In the genomic region with DNA sequence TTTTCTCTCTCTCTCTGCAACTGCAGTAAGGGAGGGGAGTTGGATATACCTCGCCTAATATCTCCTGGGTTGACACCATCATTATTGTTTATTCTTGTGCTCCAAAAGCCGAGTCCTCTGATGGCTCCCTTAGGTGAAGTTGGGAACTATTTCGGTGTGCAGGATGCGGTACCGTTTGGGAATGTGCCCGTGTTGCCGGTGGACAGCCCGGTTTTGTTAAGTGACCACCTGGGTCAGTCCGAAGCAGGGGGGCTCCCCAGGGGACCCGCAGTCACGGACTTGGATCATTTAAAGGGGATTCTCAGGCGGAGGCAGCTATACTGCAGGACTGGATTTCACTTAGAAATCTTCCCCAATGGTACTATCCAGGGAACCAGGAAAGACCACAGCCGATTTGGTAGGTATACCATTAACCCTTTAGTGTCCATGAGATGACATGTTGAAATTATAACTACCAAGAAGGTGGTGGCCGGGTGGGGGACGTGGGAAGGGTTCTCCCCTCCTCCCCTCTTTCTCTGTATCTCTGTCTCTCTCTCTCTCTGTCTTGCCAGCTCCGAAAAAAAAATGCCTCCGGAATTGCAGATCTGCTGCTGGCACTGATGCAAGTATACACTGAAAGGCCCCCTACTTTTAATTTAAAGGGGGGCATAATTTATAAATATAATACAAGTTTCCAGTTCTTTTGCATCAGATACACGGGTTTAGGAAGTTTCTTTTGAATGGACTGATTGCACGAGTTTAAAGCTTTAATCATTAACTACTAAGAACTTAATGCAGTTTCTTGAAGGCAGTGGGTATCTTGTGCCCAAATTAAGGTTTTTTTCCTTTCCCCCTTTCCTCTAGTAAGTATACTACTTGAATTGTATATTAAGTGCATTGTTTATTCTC, we compare ENCODE assay signal across 10 cellular contexts. TPM values are rescaled to one million over a fixed set of nuclear protein-coding genes. Genes with fewer than 3 reads are reported as not detected.
DNase-seq lines count a peak whose midpoint lies in the region; ATAC-seq and TF ChIP-seq lines count a peak whose summit lies in the region.
"Had no signal": no experiment of that assay in that cellular context is flagged by ENCODE, and none has a peak within 500 bp of the region (broad histone marks: within the 10 kb centered on the region; RNA-seq: fewer than 3 reads in every experiment).

No MANE protein-coding gene starts in this region.

- H3K4me3 Mint-ChIP-seq in activated B cell treated with CpG ODN at 0.5 μM for 24 hours = peak overlapping the region; percentile 85

- H3K9me3 ChIP-seq in cardiac muscle cell (ENCODE audit: low read depth) (no peaks in the 10 kb centered on the region), tibial artery (no peaks in the 10 kb centered on the region)

- CTCF ChIA-PET in activated B cell treated with CpG ODN at 0.5 μM for 24 hours (lab: Charles Lee) = no interaction called here

- POLR2A ChIA-PET in activated B cell treated with CpG ODN at 0.5 μM for 24 hours (lab: Charles Lee) = interaction anchor here (1.3 to 5.0 kb wide), 4 partner anchors 67 to 495 kb away, joined by 3 to 40 read pairs (median 6); partner anchors contain the start of gene MICU2

- H3K27me3 Mint-ChIP-seq in activated B cell treated with CpG ODN at 0.5 μM for 24 hours = peaks cover 50% of the 10 kb centered on the region

- no peaks in the 10 kb centered on the region for H3K36me3 Mint-ChIP-seq in activated B cell treated with CpG ODN at 0.5 μM for 24 hours (ENCODE audit: low read depth)

- peaks cover 48% of the 10 kb centered on the region for H3K4me1 Mint-ChIP-seq in activated B cell treated with CpG ODN at 0.5 μM for 24 hours

- no peak overlapping the region for H3K27ac ChIP-seq in cardiac muscle cell
- no peak overlapping the region for H3K27ac ChIP-seq in tibial artery

- H3K27ac Mint-ChIP-seq in activated B cell treated with CpG ODN at 0.5 μM for 24 hours = no peak overlapping the region

- ATAC-seq in left ventricle myocardium superior (no peak), activated B cell treated with CpG ODN at 0.5 μM for 24 hours (ENCODE audit: low read depth) (no peak), HG02759 (IDR thresholded peaks at IDR 0.05; ENCODE audit: unreplicated experiment) (no peak), sciatic nerve (no peak)

- TF ChIP-seq CTCF in cardiac muscle cell (IDR thresholded peaks at IDR 0.05; ENCODE audit: low read depth, low read length) (no peak), activated B cell treated with CpG ODN at 0.5 μM for 24 hours (IDR thresholded peaks at IDR 0.05) (no peak), kidney epithelial cell (IDR thresholded peaks at IDR 0.05; ENCODE audit: insufficient read depth, low read length, poor library complexity, severe bottlenecking) (no peak), tibial artery (IDR thresholded peaks at IDR 0.05) (no peak)

- peaks cover 43% of the 10 kb centered on the region for H3K27me3 ChIP-seq in cardiac muscle cell
- peaks cover 10% of the 10 kb centered on the region for H3K27me3 ChIP-seq in kidney epithelial cell (ENCODE audit: control insufficient read depth, insufficient read depth, low read length)
- H3K27me3 ChIP-seq in tibial artery = peaks cover 0 to 41% of the 10 kb centered on the region in 2 donors

- intact Hi-C loops in left ventricle myocardium superior (cut with micrococcal nuclease) (no loop called here), activated B cell treated with CpG ODN at 0.5 μM for 24 hours (cut with micrococcal nuclease) (loop anchor here (2.0 to 10.0 kb wide), 7 partner anchors 217 to 1717 kb away; partner anchors contain the start of genes CRYL1, LATS2, ZDHHC20 and ZMYM2), tibial artery (cut with DNase I; ENCODE audit: low total_unique reads) (loop anchor here (2.0 kb wide), 1 partner anchor 73 kb away; no protein-coding TSS in a partner anchor), sciatic nerve (cut with DNase I) (no loop called here)

- H3K36me3 ChIP-seq in cardiac muscle cell = no peaks in the 10 kb centered on the region
- H3K36me3 ChIP-seq in kidney epithelial cell (ENCODE audit: control insufficient read depth, insufficient read depth, low read length) = no peaks in the 10 kb centered on the region
- no peaks in the 10 kb centered on the region for H3K36me3 ChIP-seq in tibial artery

- no peaks in the 10 kb centered on the region for H3K9me3 Mint-ChIP-seq in activated B cell treated with CpG ODN at 0.5 μM for 24 hours

- DNase-seq in cardiac muscle cell (ENCODE audit: low read depth in 1 of 2, low spot score in 1 of 2) = peak in 1 of 2 donors; percentile 16
- no peak for DNase-seq in left ventricle myocardium superior
- DNase-seq in activated B cell treated with CpG ODN at 0.5 μM for 24 hours = no peak
- no peak for DNase-seq in kidney epithelial cell (ENCODE audit: low read depth)
- DNase-seq in tibial artery = no peak
- DNase-seq in dermis blood vessel endothelial cell = no peak
- no peak for DNase-seq in sciatic nerve (ENCODE audit: low spot score)
- DNase-seq: DMS79, NCI-H226 had no signal

- H3K4me3 ChIP-seq in cardiac muscle cell (peak overlapping the region; percentile 73), kidney epithelial cell (ENCODE audit: low read depth, low read length) (peak overlapping the region; percentile 25), tibial artery (peak overlapping the region; percentile 50 to 63)

- H3K4me1 ChIP-seq in cardiac muscle cell (ENCODE audit: low read depth) (peaks cover 5% of the 10 kb centered on the region), tibial artery (peaks cover 0 to 61% (median 47%) of the 10 kb centered on the region in 4 donors)

RNA-seq across cellular contexts. Expression of gene FGF9, which starts 1.2 kb away (rescaled TPM):
- total RNA-seq in cardiac muscle cell = 6.5 and 8.9 TPM in 2 replicates
- 12.6 and 18.4 TPM in 2 replicates for polyA plus RNA-seq in cardiac muscle cell
- 12.1 TPM for total RNA-seq in left ventricle myocardium superior
- 0.22 and 0.49 TPM in 2 replicates for total RNA-seq in activated B cell treated with CpG ODN at 0.5 μM for 24 hours
- 0.21 and 0.33 TPM in 2 replicates for total RNA-seq in kidney epithelial cell
- under 0.01 TPM in 1 of 2 replicates, not detected in the other for total RNA-seq in dermis blood vessel endothelial cell
- 2.1 TPM for total RNA-seq in sciatic nerve

Comparison
In these comparisons a context has a peak if more than half of its experiments do, and no peak if none do; other contexts are left out.
1. intact Hi-C loops: an anchor here in activated B cell treated with CpG ODN at 0.5 μM for 24 hours (2.0 to 10.0 kb wide) and tibial artery (2.0 kb wide); none called in left ventricle myocardium superior and sciatic nerve.